In the genomic region with DNA sequence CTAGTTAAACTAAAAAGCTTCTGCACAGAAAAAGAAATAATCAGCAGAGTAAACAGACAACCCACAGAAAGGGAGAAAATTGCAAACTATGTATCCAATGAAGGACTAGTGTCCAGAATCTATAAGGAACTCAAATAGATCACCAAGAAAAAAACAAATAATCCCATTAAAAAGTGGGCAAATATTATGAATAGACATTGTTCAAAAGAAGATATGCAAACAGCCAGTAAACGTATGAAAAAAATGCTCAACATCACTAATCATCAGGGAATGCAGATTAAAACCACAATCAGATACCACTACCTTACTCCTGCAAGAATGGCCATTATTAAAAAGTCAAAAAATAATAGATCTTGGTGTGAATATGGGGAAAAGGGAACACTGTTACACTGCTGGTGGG, we compare ENCODE assay signal across 9 cellular contexts.
"Had no signal": no experiment of that assay in that cellular context is flagged by ENCODE, and none has a peak within 500 bp of the region (broad histone marks: within the 10 kb centered on the region; RNA-seq: fewer than 3 reads in every experiment).

No MANE protein-coding gene starts in this region.

- DNase-seq: GM23248, GOT3, H7, H9, HCEC 1CT, HFFc6 had no signal

- H3K9ac ChIP-seq: GM23248 had no signal

- H3K4me2 ChIP-seq: GM23338 had no signal

- H3K4me3 ChIP-seq: GM23248, GM23338, HAP-1 had no signal

- H3K9me3 ChIP-seq: HAP-1 had no signal

- H3K27ac ChIP-seq: GM23248 had no signal

- H3K4me1 ChIP-seq: HAP-1 had no signal

- ATAC-seq: GM23338, HCT116 had no signal

- H3K36me3 ChIP-seq: HAP-1 had no signal

- H2AFZ ChIP-seq: GM23248, GM23338 had no signal
